ENCODE assay signal across 14 cellular contexts in the genomic region with DNA sequence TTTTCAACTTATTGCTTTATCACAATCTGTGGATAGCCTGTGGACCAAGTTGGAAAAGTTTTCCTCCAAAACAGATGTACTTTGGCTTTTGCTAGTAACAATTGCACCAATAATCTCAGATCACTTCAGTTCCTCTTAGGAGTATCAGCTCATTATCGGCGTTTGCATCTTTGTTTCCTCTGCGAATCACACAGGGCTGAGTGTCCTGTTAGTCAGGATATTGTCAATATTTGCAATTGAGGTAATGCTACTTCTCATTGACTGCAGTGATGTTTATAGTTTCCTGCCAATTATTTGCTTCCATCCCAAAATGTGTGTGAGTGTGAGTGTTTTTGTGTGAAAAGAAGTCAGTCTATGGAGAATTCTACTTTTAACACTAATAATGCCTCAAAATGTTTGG.
"Had no signal": no experiment of that assay in that cellular context is flagged by ENCODE, and none has a peak within 500 bp of the region (broad histone marks: within the 10 kb centered on the region; RNA-seq: fewer than 3 reads in every experiment).

No MANE protein-coding gene starts in this region.

- FAIRE-seq: endothelial cell of umbilical vein had no signal

- H3K27ac Mint-ChIP-seq: activated naive CD4-positive, alpha-beta T cell treated with anti-CD3 and anti-CD28 coated beads for 36 hours; naive thymus-derived CD8-positive, alpha-beta T cell; stimulated activated naive CD8-positive, alpha-beta T cell treated with anti-CD3 and anti-CD28 coated beads, Interleukin-15, amount 100 ng/mL, for 72 hours had no signal

- H3K4me3 Mint-ChIP-seq: activated naive CD4-positive, alpha-beta T cell treated with anti-CD3 and anti-CD28 coated beads for 36 hours; naive thymus-derived CD8-positive, alpha-beta T cell; stimulated activated naive CD8-positive, alpha-beta T cell treated with anti-CD3 and anti-CD28 coated beads, Interleukin-15, amount 100 ng/mL, for 72 hours had no signal

- DNase-seq: activated CD4-positive, alpha-beta T cell treated with anti-CD3 and anti-CD28 coated beads for 4 hours; activated CD8-positive, alpha-beta memory T cell treated with anti-CD3 and anti-CD28 coated beads for 24 hours; activated naive CD4-positive, alpha-beta T cell treated with anti-CD3 and anti-CD28 coated beads for 36 hours; adrenal gland; caudate nucleus; colonic mucosa; foreskin keratinocyte; mucosa of descending colon; naive thymus-derived CD8-positive, alpha-beta T cell; posterior cingulate gyrus; stimulated activated CD4-positive, alpha-beta T cell treated with anti-CD3 and anti-CD28 coated beads, Interleukin-4, amount 100 ng/mL, for 4 hours; stimulated activated naive CD8-positive, alpha-beta T cell treated with anti-CD3 and anti-CD28 coated beads, Interleukin-15, amount 100 ng/mL, for 72 hours; WERI-Rb-1 had no signal

- H3K4me1 Mint-ChIP-seq: naive thymus-derived CD8-positive, alpha-beta T cell; stimulated activated naive CD8-positive, alpha-beta T cell treated with anti-CD3 and anti-CD28 coated beads, Interleukin-15, amount 100 ng/mL, for 72 hours had no signal

- H3K36me3 Mint-ChIP-seq: naive thymus-derived CD8-positive, alpha-beta T cell had no signal

- H3K27me3 Mint-ChIP-seq: naive thymus-derived CD8-positive, alpha-beta T cell; stimulated activated naive CD8-positive, alpha-beta T cell treated with anti-CD3 and anti-CD28 coated beads, Interleukin-15, amount 100 ng/mL, for 72 hours had no signal

- ATAC-seq: foreskin keratinocyte; mucosa of descending colon; naive thymus-derived CD8-positive, alpha-beta T cell; stimulated activated naive CD8-positive, alpha-beta T cell treated with anti-CD3 and anti-CD28 coated beads, Interleukin-15, amount 100 ng/mL, for 72 hours had no signal
